In the genomic region with DNA sequence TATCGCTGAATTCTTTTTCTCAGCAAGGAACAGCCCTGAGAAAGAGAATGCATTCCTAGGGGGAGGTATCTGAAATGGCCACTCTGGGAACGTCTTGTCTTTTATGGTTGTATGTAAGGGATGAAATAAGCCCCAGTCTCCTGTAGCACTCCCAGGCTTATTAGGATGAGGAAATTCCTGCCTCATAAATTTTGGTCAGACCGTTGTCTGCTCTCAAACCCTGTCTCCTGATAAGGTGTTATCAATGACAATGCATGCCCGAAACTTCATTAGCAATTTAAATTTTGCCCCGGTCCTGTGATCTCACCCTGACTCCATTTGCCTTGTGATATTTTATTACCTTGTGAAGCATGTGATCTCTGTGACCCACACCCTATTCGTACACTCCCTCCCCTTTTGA, we compare ENCODE assay signal across 1 cellular context.
TF ChIP-seq lines count a peak whose summit lies in the region.

No MANE protein-coding gene starts in this region.

TF ChIP-seq in HEK293, 187 proteins besides CTCF, POLR2A, EP300 and RAD21:
- peak; percentile 44 for TF ChIP-seq SETDB1 (IDR thresholded peaks at IDR 0.05; ENCODE audit: insufficient read length, low read length)
TF ChIP-seq in HEK293: peak in this region for 1; not testable (repeated sequence) for 186.
